2 cellular contexts compared by ENCODE assay signal in genomic region chr6:30452736-30453507, GRCh38.
TF ChIP-seq lines count a peak whose summit lies in the region.

No MANE protein-coding gene starts in this region.

TF ChIP-seq in IMR-90, 13 proteins besides CTCF, POLR2A, EP300 and RAD21:
- no peak for TF ChIP-seq BHLHE40 (IDR thresholded peaks at IDR 0.05; ENCODE audit: low read depth, low read length)
- TF ChIP-seq USF2 (IDR thresholded peaks at IDR 0.05; ENCODE audit: low read depth, low read length): no peak
- TF ChIP-seq NFE2L2 (IDR thresholded peaks at IDR 0.05; ENCODE audit: low read depth, low read length): no peak
- no peak for TF ChIP-seq MXI1 (IDR thresholded peaks at IDR 0.05; ENCODE audit: borderline replicate concordance, low read depth, low read length)

TF ChIP-seq in H1, 55 proteins besides CTCF, POLR2A, EP300 and RAD21:
- TF ChIP-seq ATF2 (IDR thresholded peaks at IDR 0.05; ENCODE audit: low read length): no peak
- TF ChIP-seq FOSL1 (IDR thresholded peaks at IDR 0.05; ENCODE audit: insufficient read depth, low read depth, low read length): no peak
- TF ChIP-seq BACH1 (IDR thresholded peaks at IDR 0.05; ENCODE audit: low read length): no peak
- TF ChIP-seq NRF1 (IDR thresholded peaks at IDR 0.05; ENCODE audit: low read depth, low read length): no peak
- no peak for TF ChIP-seq EGR1 (IDR thresholded peaks at IDR 0.05; ENCODE audit: borderline replicate concordance, low read depth, low read length)
- no peak for TF ChIP-seq BRCA1 (IDR thresholded peaks at IDR 0.05; ENCODE audit: low read depth, low read length)
